ENCODE assay signal across 1 cellular context in the genomic region with DNA sequence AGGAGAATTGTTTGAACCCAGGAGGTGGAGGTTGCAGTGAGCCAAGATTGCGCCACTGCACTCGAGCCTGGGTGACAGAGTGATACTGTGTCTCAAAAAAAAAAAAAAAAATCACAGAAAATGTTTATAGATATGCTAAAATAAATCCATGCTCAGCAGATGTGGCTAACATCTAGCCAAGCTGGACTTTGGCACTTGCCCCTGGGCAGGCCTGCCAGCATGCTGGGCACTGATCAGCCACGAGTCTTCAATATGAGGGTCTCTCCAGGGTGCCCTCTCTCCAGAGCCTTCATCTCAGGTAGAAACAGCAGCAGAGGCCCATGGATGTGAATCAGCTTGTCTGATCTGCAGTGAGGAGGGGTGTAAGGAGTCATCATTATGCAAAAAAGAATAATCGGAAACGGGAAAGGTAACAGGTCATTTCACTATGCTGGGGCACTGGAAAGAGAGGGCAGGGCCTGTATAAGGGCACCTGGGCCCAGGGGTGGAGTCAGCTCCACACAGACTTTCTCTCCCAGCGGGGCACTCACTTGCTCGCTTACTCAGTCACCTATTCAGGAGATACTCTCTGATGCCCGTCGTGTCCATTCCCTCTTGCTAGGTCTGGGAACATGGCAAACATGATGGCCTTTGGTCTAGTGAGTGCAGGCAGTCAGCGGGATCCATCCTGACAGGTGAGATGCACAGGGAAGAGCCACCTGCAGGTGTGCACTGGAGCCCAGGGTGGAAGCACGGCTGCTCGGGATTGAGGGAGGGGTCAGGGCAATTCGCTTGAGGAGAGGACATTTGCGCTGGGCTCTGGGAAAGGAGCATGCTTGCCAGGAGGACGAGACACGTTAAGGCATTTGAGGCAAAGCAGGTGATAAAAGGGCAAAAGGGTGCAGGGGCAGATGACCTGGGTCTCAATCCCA.
TF ChIP-seq lines count a peak whose summit lies in the region.

No MANE protein-coding gene starts in this region.

TF ChIP-seq in HepG2, 621 proteins besides CTCF, POLR2A, EP300 and RAD21 (continued from another document):
- TF ChIP-seq, protein P1, sequence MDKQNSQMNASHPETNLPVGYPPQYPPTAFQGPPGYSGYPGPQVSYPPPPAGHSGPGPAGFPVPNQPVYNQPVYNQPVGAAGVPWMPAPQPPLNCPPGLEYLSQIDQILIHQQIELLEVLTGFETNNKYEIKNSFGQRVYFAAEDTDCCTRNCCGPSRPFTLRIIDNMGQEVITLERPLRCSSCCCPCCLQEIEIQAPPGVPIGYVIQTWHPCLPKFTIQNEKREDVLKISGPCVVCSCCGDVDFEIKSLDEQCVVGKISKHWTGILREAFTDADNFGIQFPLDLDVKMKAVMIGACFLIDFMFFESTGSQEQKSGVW (CRISPR knock-in tag; IDR thresholded peaks at IDR 0.05; ENCODE audit: borderline replicate concordance), result no peak
- TF ChIP-seq, protein P2, sequence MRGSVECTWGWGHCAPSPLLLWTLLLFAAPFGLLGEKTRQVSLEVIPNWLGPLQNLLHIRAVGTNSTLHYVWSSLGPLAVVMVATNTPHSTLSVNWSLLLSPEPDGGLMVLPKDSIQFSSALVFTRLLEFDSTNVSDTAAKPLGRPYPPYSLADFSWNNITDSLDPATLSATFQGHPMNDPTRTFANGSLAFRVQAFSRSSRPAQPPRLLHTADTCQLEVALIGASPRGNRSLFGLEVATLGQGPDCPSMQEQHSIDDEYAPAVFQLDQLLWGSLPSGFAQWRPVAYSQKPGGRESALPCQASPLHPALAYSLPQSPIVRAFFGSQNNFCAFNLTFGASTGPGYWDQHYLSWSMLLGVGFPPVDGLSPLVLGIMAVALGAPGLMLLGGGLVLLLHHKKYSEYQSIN (CRISPR knock-in tag; IDR thresholded peaks at IDR 0.05; ENCODE audit: borderline replicate concordance), result no peak
- TF ChIP-seq TBL1XR1 (IDR thresholded peaks at IDR 0.05; ENCODE audit: borderline replicate concordance, low read length, partially characterized antibody), result no peak
- no peak for TF ChIP-seq ZNF33B (CRISPR knock-in tag; IDR thresholded peaks at IDR 0.05)
- TF ChIP-seq ZNF616 (CRISPR knock-in tag; IDR thresholded peaks at IDR 0.05; ENCODE audit: low read depth), result no peak
- no peak for TF ChIP-seq ZNF232 (CRISPR knock-in tag; IDR thresholded peaks at IDR 0.05; ENCODE audit: borderline replicate concordance)
- TF ChIP-seq MED1 (CRISPR knock-in tag; IDR thresholded peaks at IDR 0.05), result no peak
- no peak for TF ChIP-seq RBM22 (optimal IDR thresholded peaks at IDR 0.05; ENCODE audit: low read length)
